Comparison of ENCODE assay signal across 13 cellular contexts in the genomic region with DNA sequence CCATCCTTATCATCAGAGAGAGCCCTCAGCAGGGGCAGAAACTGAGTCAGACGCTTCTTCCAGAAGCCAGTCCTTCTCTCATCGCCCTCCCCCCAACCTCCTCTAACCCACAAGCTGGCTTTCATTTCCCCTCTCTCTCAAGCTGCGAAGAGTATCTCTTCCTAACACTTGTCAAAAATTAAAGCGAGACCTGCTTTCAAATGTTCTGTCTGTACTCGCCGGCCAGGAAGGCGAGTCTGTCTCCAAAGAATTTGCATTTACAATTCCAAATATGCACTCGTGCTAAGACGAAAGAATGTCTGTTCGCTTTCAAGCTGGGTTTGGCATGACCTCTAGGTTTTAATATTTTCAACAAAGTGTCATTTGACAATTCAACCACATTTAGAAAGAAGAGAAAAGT.
DNase-seq lines count a peak whose midpoint lies in the region; ATAC-seq, FAIRE-seq and TF ChIP-seq lines count a peak whose summit lies in the region.
"Had no signal": no experiment of that assay in that cellular context is flagged by ENCODE, and none has a peak within 500 bp of the region (broad histone marks: within the 10 kb centered on the region; RNA-seq: fewer than 3 reads in every experiment).

No MANE protein-coding gene starts in this region.

- ATAC-seq in upper lobe of right lung, result peak; percentile 44
- no peak for ATAC-seq in GM21515 (IDR thresholded peaks at IDR 0.05; ENCODE audit: unreplicated experiment)

- H3K4me3 Mint-ChIP-seq in MCF 10A (ENCODE audit: unreplicated experiment), result no peak overlapping the region
- H3K4me3 Mint-ChIP-seq: natural killer cell treated with Interleukin-12 subunit alpha and Interleukin-12 subunit beta and Interleukin-15 and Interleukin-18, amount 100 ng/mL, for 72 hours had no signal

- DNase-seq in breast epithelium (ENCODE audit: low spot score in 2 of 2) (no peak), MCF 10A (ENCODE audit: unreplicated experiment) (no peak), adipocyte (ENCODE audit: low read depth) (peak; percentile 48), islet precursor cell (peak; percentile 54), upper lobe of right lung (no peak), RCC 7860 (ENCODE audit: low spot score) (no peak), GM10266 (ENCODE audit: extremely low spot score) (no peak)
- DNase-seq: DND-41, NCI-H1048 had no signal

- CTCF ChIA-PET in MCF 10A (lab: Yijun Ruan, JAX), result interaction anchor here (0.7 to 1.1 kb wide), 3 partner anchors 17 to 46 kb away, joined by 3 to 5 read pairs (median 4); no protein-coding TSS in a partner anchor

- no peaks in the 10 kb centered on the region for H3K9me3 Mint-ChIP-seq in MCF 10A (ENCODE audit: unreplicated experiment)
- H3K9me3 Mint-ChIP-seq: natural killer cell treated with Interleukin-12 subunit alpha and Interleukin-12 subunit beta and Interleukin-15 and Interleukin-18, amount 100 ng/mL, for 72 hours had no signal

- H3K9me3 ChIP-seq in breast epithelium, result no peaks in the 10 kb centered on the region
- H3K9me3 ChIP-seq in adipocyte (ENCODE audit: control insufficient read depth, low read length), result peaks cover under 1% of the 10 kb centered on the region
- no peaks in the 10 kb centered on the region for H3K9me3 ChIP-seq in upper lobe of right lung
- H3K9me3 ChIP-seq: upper lobe of left lung had no signal

- intact Hi-C loops in breast epithelium (cut with DNase I; ENCODE audit: low total_unique reads), result no loop called here
- intact Hi-C loops in MCF 10A (cut with micrococcal nuclease), result no loop called here
- intact Hi-C loops in upper lobe of right lung (cut with DNase I), result no loop called here

- no TSS peak for BruUV-seq in MCF 10A (replicated peaks; lab: Mats Ljungman, UMichigan)

- peak overlapping the region; percentile 28 for H3K9ac ChIP-seq in adipocyte (ENCODE audit: low read length)

- no peaks in the 10 kb centered on the region for H3K36me3 Mint-ChIP-seq in MCF 10A (ENCODE audit: insufficient read depth, unreplicated experiment)
- H3K36me3 Mint-ChIP-seq: natural killer cell treated with Interleukin-12 subunit alpha and Interleukin-12 subunit beta and Interleukin-15 and Interleukin-18, amount 100 ng/mL, for 72 hours had no signal

- peaks cover 15% of the 10 kb centered on the region for H3K27me3 Mint-ChIP-seq in MCF 10A (ENCODE audit: insufficient read depth, unreplicated experiment)

- TF ChIP-seq CTCF in breast epithelium (IDR thresholded peaks at IDR 0.05), result no peak
- no peak for TF ChIP-seq CTCF in MCF 10A (IDR thresholded peaks at IDR 0.05; ENCODE audit: unreplicated experiment)
- TF ChIP-seq CTCF in upper lobe of right lung (IDR thresholded peaks at IDR 0.05), result no peak
- no peak for TF ChIP-seq CTCF in GM10266 (IDR thresholded peaks at IDR 0.05; ENCODE audit: control insufficient read depth, insufficient read depth, low read depth, missing control alignments)

- FAIRE-seq in RCC 7860 (lab: Jason Lieb, UNC), result no peak
- FAIRE-seq: small intestine had no signal

- no peak for TF ChIP-seq POLR2A in breast epithelium (IDR thresholded peaks at IDR 0.05)

- no peak overlapping the region for H3K27ac Mint-ChIP-seq in MCF 10A (ENCODE audit: low read depth, unreplicated experiment)
- H3K27ac Mint-ChIP-seq: natural killer cell treated with Interleukin-12 subunit alpha and Interleukin-12 subunit beta and Interleukin-15 and Interleukin-18, amount 100 ng/mL, for 72 hours had no signal

- no peaks in the 10 kb centered on the region for H3K36me3 ChIP-seq in breast epithelium
- no peaks in the 10 kb centered on the region for H3K36me3 ChIP-seq in adipocyte (ENCODE audit: control insufficient read depth, insufficient read depth, low read length, severe bottlenecking)
- no peaks in the 10 kb centered on the region for H3K36me3 ChIP-seq in upper lobe of right lung
- H3K36me3 ChIP-seq: upper lobe of left lung had no signal

- H3K27ac ChIP-seq in breast epithelium (no peak overlapping the region), upper lobe of right lung (no peak overlapping the region)
- H3K27ac ChIP-seq: upper lobe of left lung had no signal

- H3K4me1 ChIP-seq in breast epithelium, result no peaks in the 10 kb centered on the region
- H3K4me1 ChIP-seq in adipocyte (ENCODE audit: control insufficient read depth, insufficient read depth, low read length), result peaks cover 9% of the 10 kb centered on the region
- no peaks in the 10 kb centered on the region for H3K4me1 ChIP-seq in upper lobe of right lung

- POLR2A ChIA-PET in MCF 10A (lab: Yijun Ruan, JAX), result no interaction called here

- H3K4me3 ChIP-seq in breast epithelium (peak overlapping the region in 2 of 3 donors; percentile 6 to 28), adipocyte (ENCODE audit: low read length) (peak overlapping the region; percentile 55), upper lobe of right lung (no peak overlapping the region)
- H3K4me3 ChIP-seq: upper lobe of left lung had no signal

- peaks cover 6% of the 10 kb centered on the region for H3K4me1 Mint-ChIP-seq in MCF 10A (ENCODE audit: insufficient read depth, unreplicated experiment)

- H3K27me3 ChIP-seq in breast epithelium (no peaks in the 10 kb centered on the region), adipocyte (replicated peaks; ENCODE audit: control insufficient read depth, insufficient read depth, low read length) (no peaks in the 10 kb centered on the region), upper lobe of right lung (no peaks in the 10 kb centered on the region)
- H3K27me3 ChIP-seq: upper lobe of left lung had no signal

Comparison
In these comparisons a context has a peak if more than half of its experiments do, and no peak if none do; other contexts are left out.
1. DNase-seq: peak in adipocyte (single experiment) and islet precursor cell (single experiment); none in breast epithelium (0 of 2), MCF 10A (single experiment), upper lobe of right lung (single experiment), RCC 7860 (single experiment) and GM10266 (single experiment).